In genomic region chr20:45946149-45946970, GRCh38 we compare ENCODE assay signal across 8 cellular contexts. TPM values are rescaled to one million over a fixed set of nuclear protein-coding genes. Genes with fewer than 3 reads are reported as not detected.
DNase-seq lines count a peak whose midpoint lies in the region; ATAC-seq, FAIRE-seq and TF ChIP-seq lines count a peak whose summit lies in the region.

No MANE protein-coding gene starts in this region.

- FAIRE-seq in GM12891 (lab: Jason Lieb, UNC): no peak

- H3K9me3 ChIP-seq in left lung (no peaks in the 10 kb centered on the region), upper lobe of left lung (no peaks in the 10 kb centered on the region), MM.1S (replicated peaks; ENCODE audit: insufficient read depth, low read length) (no peaks in the 10 kb centered on the region)

- no peak overlapping the region for H3K4me3 ChIP-seq in left lung
- no peak overlapping the region for H3K4me3 ChIP-seq in upper lobe of left lung
- no peak overlapping the region for H3K4me3 ChIP-seq in MM.1S (ENCODE audit: low read length)

- H3K27ac ChIP-seq in left lung (peak overlapping the region in 1 of 2 donors; percentile 63), upper lobe of left lung (peak overlapping the region in 2 of 4 donors; percentile 54 to 71), MM.1S (ENCODE audit: low read length) (no peak overlapping the region)

- peak overlapping the region; percentile 69 to 84 for H3K27ac Mint-ChIP-seq in activated naive CD4-positive, alpha-beta T cell treated with anti-CD3 and anti-CD28 coated beads, Interleukin-2, amount 50 U/mL, for 72 hours

- no peak overlapping the region for H3K9ac ChIP-seq in MM.1S (ENCODE audit: low read length)

- 68 to 71% methylated on average over 11 to 20 of the region's 20 CpGs for WGBS in upper lobe of left lung, 2 donors

- no peaks in the 10 kb centered on the region for H4K20me1 ChIP-seq in MM.1S (ENCODE audit: insufficient read depth, low read length)

- no peak overlapping the region for H3K4me2 ChIP-seq in MM.1S (ENCODE audit: low read depth, low read length)

- intact Hi-C loops in left lung (cut with DNase I): no loop called here

- no peak overlapping the region for H2AFZ ChIP-seq in MM.1S (ENCODE audit: low read length)

- H3K9me2 ChIP-seq in MM.1S (replicated peaks; ENCODE audit: insufficient read depth, low read length): no peaks in the 10 kb centered on the region

- no peaks in the 10 kb centered on the region for H3F3A ChIP-seq in MM.1S (ENCODE audit: insufficient read depth, low read length)

- H3K27me3 ChIP-seq in left lung (no peaks in the 10 kb centered on the region), upper lobe of left lung (no peaks in the 10 kb centered on the region), MM.1S (replicated peaks; ENCODE audit: insufficient read depth, low read length) (no peaks in the 10 kb centered on the region)

- TF ChIP-seq CTCF in left lung (IDR thresholded peaks at IDR 0.05): no peak
- no peak for TF ChIP-seq CTCF in upper lobe of left lung (IDR thresholded peaks at IDR 0.05)
- TF ChIP-seq CTCF in MM.1S (IDR thresholded peaks at IDR 0.05; ENCODE audit: low read length): no peak

- DNase-seq in activated naive CD4-positive, alpha-beta T cell treated with Interleukin-2 at 50 U/mL for 16 hours: peak; percentile 44
- no peak for DNase-seq in activated naive CD4-positive, alpha-beta T cell (lab: John Stamatoyannopoulos, UW)
- DNase-seq in activated naive CD4-positive, alpha-beta T cell treated with anti-CD3 and anti-CD28 coated beads, Interleukin-2, amount 50 U/mL, for 72 hours (ENCODE audit: low spot score in 2 of 2): peak in 1 of 2 donors; percentile 69
- DNase-seq in left lung (peak; percentile 79), upper lobe of left lung (peak; percentile 73 to 86), GM12891 (ENCODE audit: insufficient read length, low spot score) (no peak), MM.1S (no peak)

- TF ChIP-seq POLR2A in upper lobe of left lung (IDR thresholded peaks at IDR 0.05) (no peak), GM12891 (IDR thresholded peaks at IDR 0.05; ENCODE audit: low read depth, low read length) (no peak)

- peak; percentile 45 to 75 for ATAC-seq in activated naive CD4-positive, alpha-beta T cell treated with anti-CD3 and anti-CD28 coated beads, Interleukin-2, amount 50 U/mL, for 72 hours
- peak; percentile 52 for ATAC-seq in left lung
- ATAC-seq in upper lobe of left lung (ENCODE audit: low FRiP score in 2 of 2): peak; percentile 28 to 70
- no peak for ATAC-seq in HG03159 (IDR thresholded peaks at IDR 0.05; ENCODE audit: unreplicated experiment)

- H3K79me2 ChIP-seq in MM.1S (ENCODE audit: low read length): no peaks in the 10 kb centered on the region

- no peaks in the 10 kb centered on the region for H3K9me3 Mint-ChIP-seq in activated naive CD4-positive, alpha-beta T cell treated with anti-CD3 and anti-CD28 coated beads, Interleukin-2, amount 50 U/mL, for 72 hours

- H3K36me3 ChIP-seq in left lung (peaks cover 0 to 100% of the 10 kb centered on the region in 2 donors), upper lobe of left lung (peaks cover 55 to 100% (median 95%) of the 10 kb centered on the region in 4 donors), MM.1S (replicated peaks; ENCODE audit: insufficient read depth, low read length) (no peaks in the 10 kb centered on the region; the same call in 1 of the 2 replicates)

- TF ChIP-seq EP300 in upper lobe of left lung (IDR thresholded peaks at IDR 0.05): no peak

- peaks cover 0 to 20% of the 10 kb centered on the region in 2 donors for H3K36me3 Mint-ChIP-seq in activated naive CD4-positive, alpha-beta T cell treated with anti-CD3 and anti-CD28 coated beads, Interleukin-2, amount 50 U/mL, for 72 hours

- peaks cover 0 to 38% of the 10 kb centered on the region in 2 donors for H3K4me1 ChIP-seq in left lung
- peaks cover 0 to 14% (median 7%) of the 10 kb centered on the region in 4 donors for H3K4me1 ChIP-seq in upper lobe of left lung
- no peaks in the 10 kb centered on the region for H3K4me1 ChIP-seq in MM.1S (ENCODE audit: low read length)

TF ChIP-seq in GM12891, 5 proteins besides CTCF, POLR2A, EP300 and RAD21:
- TF ChIP-seq POU2F2 (IDR thresholded peaks at IDR 0.05; ENCODE audit: low read depth, low read length) (no peak), PAX5 (IDR thresholded peaks at IDR 0.05; ENCODE audit: insufficient read depth, low read length, severe bottlenecking) (no peak), SPI1 (IDR thresholded peaks at IDR 0.05; ENCODE audit: low read depth, low read length) (no peak), TAF1 (IDR thresholded peaks at IDR 0.05; ENCODE audit: low read depth, low read length) (no peak), POLR2AphosphoS5 (IDR thresholded peaks at IDR 0.05; ENCODE audit: low read depth, low read length) (no peak)

RNA-seq across cellular contexts. Expression of gene PCIF1, which starts 11.9 kb away (rescaled TPM):
- 10 to 100 TPM; 31.8 to 51.0 TPM for total RNA-seq in activated naive CD4-positive, alpha-beta T cell treated with anti-CD3 and anti-CD28 coated beads, Interleukin-2, amount 50 U/mL, for 72 hours
- total RNA-seq in left lung (10 to 100 TPM; 26.1 to 33.0 TPM), upper lobe of left lung (10 to 100 TPM; 41.7 to 59.7 (median 47.1) TPM)
- 21.5 TPM for polyA plus RNA-seq in GM12891 (2012; ENCODE audit: low read depth, missing spikeins)

RNA-seq across cellular contexts. Expression of gene ZNF335, which starts 25.6 kb away (rescaled TPM):
- total RNA-seq in activated naive CD4-positive, alpha-beta T cell treated with anti-CD3 and anti-CD28 coated beads, Interleukin-2, amount 50 U/mL, for 72 hours: 10 to 100 TPM; 31.0 to 62.6 TPM
- total RNA-seq in left lung (10 to 100 TPM; 15.3 to 23.3 TPM), upper lobe of left lung (10 to 100 TPM; 17.4 to 41.9 (median 23.0) TPM)
- polyA plus RNA-seq in GM12891 (2012; ENCODE audit: low read depth, missing spikeins): 13.5 TPM

RNA-seq across cellular contexts. Expression of gene PLTP, which starts 34.4 kb away (rescaled TPM):
- 10 to 100 TPM; 11.0 to 12.9 TPM for total RNA-seq in activated naive CD4-positive, alpha-beta T cell treated with anti-CD3 and anti-CD28 coated beads, Interleukin-2, amount 50 U/mL, for 72 hours
- total RNA-seq in left lung (100 to 1,000 TPM; 162 to 172 TPM), upper lobe of left lung (100 to 1,000 TPM in 2 of 6 donors, 10 to 100 TPM in 4; 28.9 to 169 (median 57.8) TPM)
- polyA plus RNA-seq in GM12891 (2012; ENCODE audit: low read depth, missing spikeins): 11.5 TPM

RNA-seq across cellular contexts. Expression of gene CTSA, which starts 55.2 kb away (rescaled TPM):
- total RNA-seq in activated naive CD4-positive, alpha-beta T cell treated with anti-CD3 and anti-CD28 coated beads, Interleukin-2, amount 50 U/mL, for 72 hours: 10 to 100 TPM; 55.6 to 98.5 TPM
- total RNA-seq in left lung (100 to 1,000 TPM; 234 to 268 TPM), upper lobe of left lung (100 to 1,000 TPM; 109 to 176 (median 155) TPM)
- 34.7 TPM for polyA plus RNA-seq in GM12891 (2012; ENCODE audit: low read depth, missing spikeins)

RNA-seq across cellular contexts. Expression of gene NEURL2, which starts 55.4 kb away (rescaled TPM):
- total RNA-seq in activated naive CD4-positive, alpha-beta T cell treated with anti-CD3 and anti-CD28 coated beads, Interleukin-2, amount 50 U/mL, for 72 hours: 1 to 10 TPM; 1.5 to 3.4 TPM
- total RNA-seq in left lung: 1 to 10 TPM; 4.0 to 4.3 TPM
- total RNA-seq in upper lobe of left lung: 10 to 100 TPM in 1 of 6 donors, 1 to 10 TPM in 5; 3.9 to 31.4 (median 5.5) TPM
- 2.6 TPM for polyA plus RNA-seq in GM12891 (2012; ENCODE audit: low read depth, missing spikeins)

Comparison
In these comparisons a context has a peak if more than half of its experiments do, and no peak if none do; other contexts are left out.
1. DNase-seq: peak in activated naive CD4-positive, alpha-beta T cell treated with Interleukin-2 at 50 U/mL for 16 hours (single experiment), left lung (2 of 2) and upper lobe of left lung (2 of 2); none in activated naive CD4-positive, alpha-beta T cell (0 of 4), GM12891 (single experiment) and MM.1S (single experiment).